ENCODE assay signal across 8 cellular contexts in the genomic region with DNA sequence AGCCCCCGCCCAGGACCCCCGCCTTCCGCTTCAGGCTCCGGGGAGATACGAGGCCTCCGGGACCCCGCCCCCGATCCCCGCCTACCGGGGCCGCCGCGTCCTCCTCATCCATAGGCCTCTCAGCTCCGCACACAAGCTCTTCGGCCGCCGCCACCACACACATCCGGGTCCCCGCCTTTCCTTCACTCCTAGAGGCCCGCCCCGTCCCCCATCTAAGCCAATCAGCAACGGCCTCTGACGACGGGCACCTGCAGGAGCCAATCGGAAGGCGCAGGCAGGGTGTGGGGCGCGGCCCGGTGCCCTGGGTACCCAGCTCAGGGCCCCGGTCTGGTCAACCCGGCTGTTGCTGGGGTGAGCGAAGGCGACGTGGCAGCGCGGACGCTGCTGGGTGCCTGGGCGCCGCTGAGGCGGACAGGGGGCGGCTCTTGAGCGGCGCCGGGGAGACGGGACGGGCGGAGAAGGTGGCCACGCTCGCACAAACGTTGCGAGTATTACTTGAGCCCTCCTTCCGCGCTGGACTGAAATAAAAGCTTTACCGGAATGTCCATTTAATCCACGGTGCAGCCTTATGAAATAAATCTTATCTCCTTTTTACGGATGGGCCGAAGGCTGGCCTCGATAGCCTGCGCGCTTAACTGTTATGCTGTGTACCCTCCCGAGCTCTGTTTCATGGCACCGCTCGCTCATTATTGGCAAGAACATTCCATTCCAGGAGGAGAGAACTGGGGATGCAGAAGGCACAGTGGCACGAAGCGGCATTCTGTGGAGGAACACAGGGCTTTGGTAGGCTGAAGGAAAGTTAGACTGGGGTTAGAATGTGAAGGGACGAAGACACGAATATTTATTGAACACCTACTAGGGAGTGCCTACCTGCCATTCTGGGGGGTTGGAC. TPM values are rescaled to one million over a fixed set of nuclear protein-coding genes. Genes with fewer than 3 reads are reported as not detected.
DNase-seq lines count a peak whose midpoint lies in the region; ATAC-seq and TF ChIP-seq lines count a peak whose summit lies in the region.

A gene with protein sequence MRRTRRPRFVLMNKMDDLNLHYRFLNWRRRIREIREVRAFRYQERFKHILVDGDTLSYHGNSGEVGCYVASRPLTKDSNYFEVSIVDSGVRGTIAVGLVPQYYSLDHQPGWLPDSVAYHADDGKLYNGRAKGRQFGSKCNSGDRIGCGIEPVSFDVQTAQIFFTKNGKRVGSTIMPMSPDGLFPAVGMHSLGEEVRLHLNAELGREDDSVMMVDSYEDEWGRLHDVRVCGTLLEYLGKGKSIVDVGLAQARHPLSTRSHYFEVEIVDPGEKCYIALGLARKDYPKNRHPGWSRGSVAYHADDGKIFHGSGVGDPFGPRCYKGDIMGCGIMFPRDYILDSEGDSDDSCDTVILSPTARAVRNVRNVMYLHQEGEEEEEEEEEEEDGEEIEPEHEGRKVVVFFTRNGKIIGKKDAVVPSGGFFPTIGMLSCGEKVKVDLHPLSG (minus strand): TSS at position 165 of the 892 bp plus-strand sequence. CDS start 57 bp downstream, at position 108.

- peaks cover 2% of the 10 kb centered on the region; the same call in 1 of the 2 replicates for H3K9me3 ChIP-seq in AG04450 (ENCODE audit: control insufficient read depth, insufficient read depth, low read length)

- H3K4me3 ChIP-seq in AG04450 (ENCODE audit: low read depth, low read length) (peak within 1 kb of the TSS; percentile 69), cardiac fibroblast (replicated peaks in 1 of 2; ENCODE audit: low read depth in 2 of 2, low read length in 2 of 2) (peak within 1 kb of the TSS; percentile 55 to 72)

- no peaks in the 10 kb centered on the region for H3K27me3 ChIP-seq in AG04450 (ENCODE audit: control insufficient read depth, insufficient read depth, low read length)

- H3K4me1 Mint-ChIP-seq in WTC11 = peaks cover 13% of the 10 kb centered on the region

- peaks cover 43% of the 10 kb centered on the region for H3K27me3 Mint-ChIP-seq in WTC11 (ENCODE audit: low read depth)

- H3K4me3 Mint-ChIP-seq in WTC11 = peak within 1 kb of the TSS; percentile 85

- ATAC-seq in GM18909 (IDR thresholded peaks at IDR 0.05; ENCODE audit: poor library complexity, unreplicated experiment) (peak; percentile 98), HG03175 (IDR thresholded peaks at IDR 0.05; ENCODE audit: unreplicated experiment) (peak; percentile 99), WTC11 (peak; percentile 95)

- peak within 1 kb of the TSS; percentile 97 for H3K27ac ChIP-seq in AG04450 (ENCODE audit: low read depth, low read length)

- H3K9me3 Mint-ChIP-seq in WTC11 = no peaks in the 10 kb centered on the region

- TF ChIP-seq CTCF in AG04450 (IDR thresholded peaks at IDR 0.05; ENCODE audit: low read depth, low read length) (no peak), WTC11 (IDR thresholded peaks at IDR 0.05) (no peak), cardiac fibroblast (IDR thresholded peaks at IDR 0.05; ENCODE audit: low read depth, low read length) (no peak)

- CTCF ChIA-PET in AG04450 (lab: Charles Lee) (interaction anchor here (0.6 to 3.5 kb wide), 7 partner anchors 14 to 242 kb away, joined by 3 to 31 read pairs (median 7); a partner anchor contains a TSS), WTC11 (lab: Charles Lee) (interaction anchor here (0.6 to 3.7 kb wide), 28 partner anchors 9 to 302 kb away, joined by 3 to 80 read pairs (median 6); a partner anchor contains a TSS)

- DNase-seq in AG04450 (ENCODE audit: low read depth, low spot score) = peak; percentile 94
- DNase-seq in NCI-H226 = peak; percentile 96
- DNase-seq in WTC11 (ENCODE audit: low spot score) = peak; percentile 98
- peak; percentile 98 for DNase-seq in cardiac fibroblast (ENCODE audit: low read depth in 2 of 2)
- DNase-seq in inferior parietal cortex (ENCODE audit: extremely low spot score) = peak; percentile 96
- peak; percentile 93 to 95 for DNase-seq in stimulated activated CD4-positive, alpha-beta T cell treated with anti-CD3 and anti-CD28 coated beads, Interleukin-12 subunit alpha, Interleukin-12 subunit beta, amount 100 ng/mL, for 24 hours (ENCODE audit: low read depth in 2 of 2)

- H3K36me3 Mint-ChIP-seq in WTC11 = peaks cover 5% of the 10 kb centered on the region; the same call in 1 of the 2 replicates

- POLR2A ChIA-PET in AG04450 (lab: Yijun Ruan, JAX) = interaction anchor here (0.5 to 3.1 kb wide), 28 partner anchors 9 to 1213 kb away, joined by 3 to 64 read pairs (median 4); a partner anchor contains a TSS
- POLR2A ChIA-PET in WTC11 (lab: Charles Lee) = interaction anchor here (0.6 to 1.9 kb wide), 14 partner anchors 9 to 137 kb away, joined by 3 to 5 read pairs (median 3); a partner anchor contains a TSS

- H3K27ac Mint-ChIP-seq in WTC11 = peak within 1 kb of the TSS; percentile 95

TF ChIP-seq in WTC11, 78 proteins besides CTCF, POLR2A, EP300 and RAD21:
- peak; percentile 84 for TF ChIP-seq SP1 (CRISPR knock-in tag; conservative IDR thresholded peaks at IDR 0.05)
- peak; percentile 64; the same call in 1 of the 2 replicates for TF ChIP-seq ETV6 (CRISPR knock-in tag; IDR thresholded peaks at IDR 0.05)
- peak; percentile 100 for TF ChIP-seq NFYB (CRISPR knock-in tag; conservative IDR thresholded peaks at IDR 0.05; ENCODE audit: low read depth)
- TF ChIP-seq ESRRA (CRISPR knock-in tag; IDR thresholded peaks at IDR 0.05; ENCODE audit: borderline replicate concordance) = 0 out of 2 replicates have a peak, but pooled peaks have one; percentile 56
- peak; percentile 62; the same call in 1 of the 2 replicates for TF ChIP-seq FOXK1 (CRISPR knock-in tag; IDR thresholded peaks at IDR 0.05)
- peak; percentile 51; the same call in 1 of the 2 replicates for TF ChIP-seq FOXP1 (CRISPR knock-in tag; IDR thresholded peaks at IDR 0.05; ENCODE audit: borderline replicate concordance)
- TF ChIP-seq, protein P1, sequence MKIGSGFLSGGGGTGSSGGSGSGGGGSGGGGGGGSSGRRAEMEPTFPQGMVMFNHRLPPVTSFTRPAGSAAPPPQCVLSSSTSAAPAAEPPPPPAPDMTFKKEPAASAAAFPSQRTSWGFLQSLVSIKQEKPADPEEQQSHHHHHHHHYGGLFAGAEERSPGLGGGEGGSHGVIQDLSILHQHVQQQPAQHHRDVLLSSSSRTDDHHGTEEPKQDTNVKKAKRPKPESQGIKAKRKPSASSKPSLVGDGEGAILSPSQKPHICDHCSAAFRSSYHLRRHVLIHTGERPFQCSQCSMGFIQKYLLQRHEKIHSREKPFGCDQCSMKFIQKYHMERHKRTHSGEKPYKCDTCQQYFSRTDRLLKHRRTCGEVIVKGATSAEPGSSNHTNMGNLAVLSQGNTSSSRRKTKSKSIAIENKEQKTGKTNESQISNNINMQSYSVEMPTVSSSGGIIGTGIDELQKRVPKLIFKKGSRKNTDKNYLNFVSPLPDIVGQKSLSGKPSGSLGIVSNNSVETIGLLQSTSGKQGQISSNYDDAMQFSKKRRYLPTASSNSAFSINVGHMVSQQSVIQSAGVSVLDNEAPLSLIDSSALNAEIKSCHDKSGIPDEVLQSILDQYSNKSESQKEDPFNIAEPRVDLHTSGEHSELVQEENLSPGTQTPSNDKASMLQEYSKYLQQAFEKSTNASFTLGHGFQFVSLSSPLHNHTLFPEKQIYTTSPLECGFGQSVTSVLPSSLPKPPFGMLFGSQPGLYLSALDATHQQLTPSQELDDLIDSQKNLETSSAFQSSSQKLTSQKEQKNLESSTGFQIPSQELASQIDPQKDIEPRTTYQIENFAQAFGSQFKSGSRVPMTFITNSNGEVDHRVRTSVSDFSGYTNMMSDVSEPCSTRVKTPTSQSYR (CRISPR knock-in tag; IDR thresholded peaks at IDR 0.05) = peak; percentile 53; the same call in 1 of the 2 replicates
- TF ChIP-seq MYBL2 (CRISPR knock-in tag; IDR thresholded peaks at IDR 0.05) = no peak; the same call in 1 of the 2 replicates
- TF ChIP-seq RELA (CRISPR knock-in tag; IDR thresholded peaks at IDR 0.05; ENCODE audit: borderline replicate concordance) = peak; percentile 36; the same call in 1 of the 2 replicates
- no peak for TF ChIP-seq SMAD4 (CRISPR knock-in tag; IDR thresholded peaks at IDR 0.05)
- TF ChIP-seq NR2C2 (CRISPR knock-in tag; IDR thresholded peaks at IDR 0.05) = peak; percentile 31; the same call in 1 of the 2 replicates
- TF ChIP-seq, protein P2, sequence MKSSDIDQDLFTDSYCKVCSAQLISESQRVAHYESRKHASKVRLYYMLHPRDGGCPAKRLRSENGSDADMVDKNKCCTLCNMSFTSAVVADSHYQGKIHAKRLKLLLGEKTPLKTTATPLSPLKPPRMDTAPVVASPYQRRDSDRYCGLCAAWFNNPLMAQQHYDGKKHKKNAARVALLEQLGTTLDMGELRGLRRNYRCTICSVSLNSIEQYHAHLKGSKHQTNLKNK (CRISPR knock-in tag; IDR thresholded peaks at IDR 0.05) = no peak
- TF ChIP-seq, protein P3, sequence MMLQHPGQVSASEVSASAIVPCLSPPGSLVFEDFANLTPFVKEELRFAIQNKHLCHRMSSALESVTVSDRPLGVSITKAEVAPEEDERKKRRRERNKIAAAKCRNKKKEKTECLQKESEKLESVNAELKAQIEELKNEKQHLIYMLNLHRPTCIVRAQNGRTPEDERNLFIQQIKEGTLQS (CRISPR knock-in tag; conservative IDR thresholded peaks at IDR 0.05) = no peak
- TF ChIP-seq GABPB1 (CRISPR knock-in tag; IDR thresholded peaks at IDR 0.05) = peak; percentile 66
- TF ChIP-seq TP53 (CRISPR knock-in tag; IDR thresholded peaks at IDR 0.05) = no peak
- TF ChIP-seq SMAD3 (CRISPR knock-in tag; IDR thresholded peaks at IDR 0.05; ENCODE audit: borderline replicate concordance) = peak; percentile 62; the same call in 1 of the 2 replicates
- TF ChIP-seq, protein P4, sequence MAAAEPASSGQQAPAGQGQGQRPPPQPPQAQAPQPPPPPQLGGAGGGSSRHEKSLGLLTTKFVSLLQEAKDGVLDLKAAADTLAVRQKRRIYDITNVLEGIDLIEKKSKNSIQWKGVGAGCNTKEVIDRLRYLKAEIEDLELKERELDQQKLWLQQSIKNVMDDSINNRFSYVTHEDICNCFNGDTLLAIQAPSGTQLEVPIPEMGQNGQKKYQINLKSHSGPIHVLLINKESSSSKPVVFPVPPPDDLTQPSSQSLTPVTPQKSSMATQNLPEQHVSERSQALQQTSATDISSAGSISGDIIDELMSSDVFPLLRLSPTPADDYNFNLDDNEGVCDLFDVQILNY (CRISPR knock-in tag; IDR thresholded peaks at IDR 0.05) = 0 out of 2 replicates have a peak, but pooled peaks have one; percentile 22

RNA-seq across cellular contexts. Expression of the gene that starts here (rescaled TPM):
- 15.4 and 17.6 TPM in 2 replicates for polyA plus RNA-seq in AG04450 (2011; rRNA removed)
- polyA minus RNA-seq in AG04450 (2011; rRNA and poly(A)+ RNA removed) = 25.2 and 26.8 TPM in 2 replicates
- 6.5 to 11.9 TPM (median 6.8 TPM) in 3 replicates for total RNA-seq in WTC11 (2021)

Comparison
In these comparisons a context has a peak if more than half of its experiments do, and no peak if none do; other contexts are left out.
1. Peak in every context shown above with its lines: DNase-seq, ATAC-seq, H3K4me3 ChIP-seq and H3K27ac ChIP-seq.